ENCODE assay signal across 22 cellular contexts in the genomic region with DNA sequence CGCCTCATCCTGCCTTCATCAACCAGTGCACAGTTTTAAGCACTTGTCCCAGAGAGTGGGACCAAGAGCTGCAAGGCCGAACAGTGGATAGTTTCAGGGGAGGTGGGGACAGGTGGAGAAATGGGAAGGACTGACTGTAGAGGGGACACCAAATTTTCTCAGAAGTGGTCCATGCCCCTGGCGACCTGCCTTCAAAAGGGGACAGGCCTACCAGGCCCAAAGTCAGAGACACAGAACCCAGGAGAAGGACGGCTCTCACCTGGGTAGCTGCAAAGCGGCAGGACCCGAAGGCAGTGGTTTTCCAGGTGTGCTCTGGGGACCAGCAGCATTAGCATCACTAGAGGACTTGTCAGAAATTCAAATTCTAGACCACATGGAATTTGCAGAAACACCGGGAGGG. TPM values are rescaled to one million over a fixed set of nuclear protein-coding genes. Genes with fewer than 3 reads are reported as not detected.
DNase-seq lines count a peak whose midpoint lies in the region; ATAC-seq and TF ChIP-seq lines count a peak whose summit lies in the region.
"Had no signal": no experiment of that assay in that cellular context is flagged by ENCODE, and none has a peak within 500 bp of the region (broad histone marks: within the 10 kb centered on the region; RNA-seq: fewer than 3 reads in every experiment).

No MANE protein-coding gene starts in this region.

- peak overlapping the region; percentile 58 for H3K9ac ChIP-seq in endocrine pancreas (ENCODE audit: control insufficient read depth, insufficient read depth, low read length)

- 0 out of 2 replicates have a peak overlapping the region, but pooled peaks have one; percentile 10 for H3K4me3 ChIP-seq in DOHH2 (ENCODE audit: low read length)
- no peak overlapping the region for H3K4me3 ChIP-seq in endocrine pancreas (ENCODE audit: control insufficient read depth, insufficient read depth, low read length)
- no peak overlapping the region for H3K4me3 ChIP-seq in gastroesophageal sphincter
- H3K4me3 ChIP-seq: colonic mucosa, mucosa of descending colon, thoracic aorta had no signal

- H3K4me1 ChIP-seq in DOHH2 (ENCODE audit: control insufficient read depth, low read length) (peaks cover 88% of the 10 kb centered on the region), endocrine pancreas (ENCODE audit: control insufficient read depth, insufficient read depth, low read length) (no peaks in the 10 kb centered on the region), gastroesophageal sphincter (peaks cover 0 to 84% (median 15%) of the 10 kb centered on the region in 3 donors)

- H3K27ac ChIP-seq in DOHH2 (ENCODE audit: low read depth, low read length), result no peak overlapping the region
- no peak overlapping the region for H3K27ac ChIP-seq in gastroesophageal sphincter
- H3K27ac ChIP-seq: colonic mucosa, thoracic aorta had no signal

- H3K9me2 ChIP-seq in DOHH2 (replicated peaks; ENCODE audit: control insufficient read depth, low read length), result no peaks in the 10 kb centered on the region

- TF ChIP-seq POLR2A in gastroesophageal sphincter (IDR thresholded peaks at IDR 0.05), result no peak

- peaks cover 90% of the 10 kb centered on the region for H3K79me2 ChIP-seq in DOHH2 (ENCODE audit: control insufficient read depth, low read length)

- TF ChIP-seq CTCF in DOHH2 (IDR thresholded peaks at IDR 0.05; ENCODE audit: low read depth, low read length, poor library complexity, severe bottlenecking), result no peak
- no peak for TF ChIP-seq CTCF in gastroesophageal sphincter (IDR thresholded peaks at IDR 0.05)

- peak; percentile 30 for DNase-seq in NCI-H526 treated with DMSO at 0.1 percent for 48 hours (lab: John Stamatoyannopoulos, UW)
- DNase-seq in pons (ENCODE audit: low spot score), result peak; percentile 9
- DNase-seq in activated naive CD4-positive, alpha-beta T cell treated with anti-CD3 and anti-CD28 coated beads, Interleukin-2, amount 50 U/mL, for 72 hours (ENCODE audit: low spot score in 2 of 2), result no peak
- DNase-seq in NCI-H2196 treated with DMSO at 0.1 percent for 48 hours (lab: John Stamatoyannopoulos, UW; ENCODE audit: unreplicated experiment), result no peak
- DNase-seq: activated T-cell treated with anti-CD3 and anti-CD28 coated beads, Interleukin-2, amount 50 U/mL, for 72 hours; CD4-positive, alpha-beta T cell; colonic mucosa; DMS53; GOT3; Kasumi-1; NCI-H1092 treated with DMSO at 0.1 percent for 48 hours; NCI-H524; SHP77 treated with DMSO at 0.1 percent for 48 hours had no signal

- no peak for ATAC-seq in activated naive CD4-positive, alpha-beta T cell treated with anti-CD3 and anti-CD28 coated beads, Interleukin-2, amount 50 U/mL, for 72 hours
- ATAC-seq in GM18502 (IDR thresholded peaks at IDR 0.05; ENCODE audit: poor library complexity, unreplicated experiment) (no peak), gastroesophageal sphincter (no peak)
- ATAC-seq: activated T-cell treated with anti-CD3 and anti-CD28 coated beads, Interleukin-2, amount 50 U/mL, for 72 hours; left colon; mucosa of descending colon had no signal

- no peaks in the 10 kb centered on the region for H3K36me3 Mint-ChIP-seq in activated naive CD4-positive, alpha-beta T cell treated with anti-CD3 and anti-CD28 coated beads, Interleukin-2, amount 50 U/mL, for 72 hours
- H3K36me3 Mint-ChIP-seq: activated naive CD4-positive, alpha-beta T cell treated with anti-CD3 and anti-CD28 coated beads, Interleukin-2, amount 50 U/mL, for 24 hours had no signal

- H3F3A ChIP-seq in DOHH2 (ENCODE audit: control insufficient read depth, insufficient read depth), result peaks cover 3% of the 10 kb centered on the region; the same call in 1 of the 2 replicates

- no peaks in the 10 kb centered on the region for H4K20me1 ChIP-seq in DOHH2 (ENCODE audit: control insufficient read depth, insufficient read depth, low read depth, low read length)

- H3K4me2 ChIP-seq in DOHH2 (ENCODE audit: low read length), result peak overlapping the region; percentile 98

- 90 to 94% methylated on average over 2 to 6 of the region's 7 CpGs for WGBS in gastroesophageal sphincter (ENCODE audit: low coverage in 1 of 2), 2 donors

- peak overlapping the region in 1 of 2 donors; percentile 50 for H3K27ac Mint-ChIP-seq in activated naive CD4-positive, alpha-beta T cell treated with anti-CD3 and anti-CD28 coated beads, Interleukin-2, amount 50 U/mL, for 72 hours
- H3K27ac Mint-ChIP-seq: activated naive CD4-positive, alpha-beta T cell treated with anti-CD3 and anti-CD28 coated beads, Interleukin-2, amount 50 U/mL, for 24 hours; activated T-cell treated with anti-CD3 and anti-CD28 coated beads, Interleukin-2, amount 50 U/mL, for 72 hours; T-helper 1 cell treated with Interleukin-12 subunit alpha and Interleukin-12 subunit beta and Interleukin-4 antibody, amounts not matched to agents 30 μg/mL and 1 μg/mL, for 36 hours had no signal

- no peaks in the 10 kb centered on the region for H3K9me3 Mint-ChIP-seq in activated naive CD4-positive, alpha-beta T cell treated with anti-CD3 and anti-CD28 coated beads, Interleukin-2, amount 50 U/mL, for 72 hours
- H3K9me3 Mint-ChIP-seq: activated naive CD4-positive, alpha-beta T cell treated with anti-CD3 and anti-CD28 coated beads, Interleukin-2, amount 50 U/mL, for 24 hours; activated T-cell treated with anti-CD3 and anti-CD28 coated beads, Interleukin-2, amount 50 U/mL, for 72 hours; CD4-positive, alpha-beta T cell; T-helper 1 cell treated with Interleukin-12 subunit alpha and Interleukin-12 subunit beta and Interleukin-4 antibody, amounts not matched to agents 30 μg/mL and 1 μg/mL, for 36 hours had no signal

- H3K9me3 ChIP-seq in DOHH2 (ENCODE audit: control insufficient read depth, insufficient read depth, low read length), result no peaks in the 10 kb centered on the region
- no peaks in the 10 kb centered on the region for H3K9me3 ChIP-seq in endocrine pancreas (ENCODE audit: control insufficient read depth, low read length)
- no peaks in the 10 kb centered on the region for H3K9me3 ChIP-seq in gastroesophageal sphincter
- H3K9me3 ChIP-seq: colonic mucosa, mucosa of descending colon, thoracic aorta had no signal

- H3K36me3 ChIP-seq in DOHH2 (ENCODE audit: control insufficient read depth, low read length) (peaks cover 38% of the 10 kb centered on the region), endocrine pancreas (ENCODE audit: control insufficient read depth, insufficient read depth, low read length) (no peaks in the 10 kb centered on the region), gastroesophageal sphincter (peaks cover 0 to 4% of the 10 kb centered on the region in 2 donors)
- H3K36me3 ChIP-seq: colonic mucosa, thoracic aorta had no signal

- TF ChIP-seq EP300 in gastroesophageal sphincter (IDR thresholded peaks at IDR 0.05), result no peak

- H3K27me3 ChIP-seq in DOHH2 (ENCODE audit: control insufficient read depth, low read length) (no peaks in the 10 kb centered on the region), endocrine pancreas (ENCODE audit: control insufficient read depth, insufficient read depth, low read length) (no peaks in the 10 kb centered on the region), gastroesophageal sphincter (no peaks in the 10 kb centered on the region)
- H3K27me3 ChIP-seq: colonic mucosa had no signal

RNA-seq across cellular contexts. Expression of a gene that starts 5.8 kb away (rescaled TPM):
- 10 to 100 TPM in 1 of 2 donors, 1 to 10 TPM in 1; 3.0 to 14.4 TPM for total RNA-seq in activated naive CD4-positive, alpha-beta T cell treated with anti-CD3 and anti-CD28 coated beads, Interleukin-2, amount 50 U/mL, for 72 hours
- total RNA-seq in gastroesophageal sphincter, result 10 to 100 TPM; 16.6 to 42.8 (median 26.1) TPM

RNA-seq across cellular contexts. Expression of a gene that starts 17.6 kb away (rescaled TPM):
- total RNA-seq in activated naive CD4-positive, alpha-beta T cell treated with anti-CD3 and anti-CD28 coated beads, Interleukin-2, amount 50 U/mL, for 72 hours, result not detected
- under 1 TPM in 1 of 4 donors, not detected in 3; 0.62 TPM for total RNA-seq in gastroesophageal sphincter
- total RNA-seq: activated T-cell treated with anti-CD3 and anti-CD28 coated beads, Interleukin-2, amount 50 U/mL, for 72 hours; CD4-positive, alpha-beta T cell; left colon; mucosa of descending colon had no signal

RNA-seq across cellular contexts. Expression of a gene that starts 50.1 kb away (rescaled TPM):
- 1 to 10 TPM; 3.1 to 5.2 TPM for total RNA-seq in activated naive CD4-positive, alpha-beta T cell treated with anti-CD3 and anti-CD28 coated beads, Interleukin-2, amount 50 U/mL, for 72 hours
- 1 to 10 TPM; 1.3 to 6.5 (median 4.0) TPM for total RNA-seq in gastroesophageal sphincter

RNA-seq across cellular contexts. Expression of a gene that starts 51.0 kb away (rescaled TPM):
- under 1 TPM in 1 of 2 donors, not detected in 1; 0.60 TPM for total RNA-seq in activated naive CD4-positive, alpha-beta T cell treated with anti-CD3 and anti-CD28 coated beads, Interleukin-2, amount 50 U/mL, for 72 hours
- 1 to 10 TPM in 3 of 4 donors, under 1 TPM in 1; 0.94 to 5.0 (median 2.3) TPM for total RNA-seq in gastroesophageal sphincter
- total RNA-seq: CD4-positive, alpha-beta T cell had no signal

RNA-seq across cellular contexts. Expression of a gene that starts 57.9 kb away (rescaled TPM):
- total RNA-seq in activated naive CD4-positive, alpha-beta T cell treated with anti-CD3 and anti-CD28 coated beads, Interleukin-2, amount 50 U/mL, for 72 hours, result 100 to 1,000 TPM; 182 to 301 TPM
- total RNA-seq in gastroesophageal sphincter, result 100 to 1,000 TPM in 1 of 4 donors, 10 to 100 TPM in 3; 74.2 to 120 (median 91.3) TPM

Comparison
In these comparisons a context has a peak if more than half of its experiments do, and no peak if none do; other contexts are left out.
1. DNase-seq: peak in NCI-H526 treated with DMSO at 0.1 percent for 48 hours (single experiment) and pons (single experiment); none in activated naive CD4-positive, alpha-beta T cell treated with anti-CD3 and anti-CD28 coated beads, Interleukin-2, amount 50 U/mL, for 72 hours (0 of 2) and NCI-H2196 treated with DMSO at 0.1 percent for 48 hours (single experiment).